2 cellular contexts compared by ENCODE assay signal in the genomic region with DNA sequence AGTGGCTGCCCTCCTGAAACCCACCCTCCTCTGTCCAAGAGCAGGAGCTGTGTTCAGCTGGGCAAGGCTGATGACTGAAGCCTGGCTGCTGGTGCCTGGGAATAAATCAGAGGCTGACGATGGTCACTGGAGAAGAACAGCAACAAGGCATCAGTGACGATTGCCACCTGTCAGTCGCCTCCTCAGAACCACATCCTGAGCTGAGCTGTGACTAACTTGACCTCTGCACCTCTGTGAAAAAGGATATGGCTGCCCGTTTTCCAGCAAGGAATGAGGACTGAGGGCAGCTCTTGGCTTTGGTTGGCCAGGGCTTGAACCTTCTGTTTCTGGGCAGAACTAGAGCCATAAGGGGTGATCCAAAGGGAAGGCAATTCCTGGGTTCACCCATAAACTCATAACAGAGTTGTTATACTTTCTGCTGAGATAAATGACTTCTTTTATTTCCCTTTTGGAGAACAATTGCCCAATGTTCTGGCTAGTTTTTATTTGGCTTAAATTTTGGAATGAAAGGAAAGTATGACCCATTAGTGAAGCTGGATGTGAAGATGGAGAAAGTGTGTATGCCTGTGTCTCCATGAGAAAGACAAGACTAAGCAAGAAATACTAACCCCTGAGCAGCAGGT.
TF ChIP-seq lines count a peak whose summit lies in the region.

No MANE protein-coding gene starts in this region.

TF ChIP-seq in liver, 16 proteins besides CTCF, POLR2A, EP300 and RAD21:
- TF ChIP-seq NR2F2 (IDR thresholded peaks at IDR 0.05) (peak; percentile 39), JUND (IDR thresholded peaks at IDR 0.05) (no peak)
TF ChIP-seq in liver: peak in this region for 1.

TF ChIP-seq in HepG2, 621 proteins besides CTCF, POLR2A, EP300 and RAD21:
- TF ChIP-seq, protein P1, sequence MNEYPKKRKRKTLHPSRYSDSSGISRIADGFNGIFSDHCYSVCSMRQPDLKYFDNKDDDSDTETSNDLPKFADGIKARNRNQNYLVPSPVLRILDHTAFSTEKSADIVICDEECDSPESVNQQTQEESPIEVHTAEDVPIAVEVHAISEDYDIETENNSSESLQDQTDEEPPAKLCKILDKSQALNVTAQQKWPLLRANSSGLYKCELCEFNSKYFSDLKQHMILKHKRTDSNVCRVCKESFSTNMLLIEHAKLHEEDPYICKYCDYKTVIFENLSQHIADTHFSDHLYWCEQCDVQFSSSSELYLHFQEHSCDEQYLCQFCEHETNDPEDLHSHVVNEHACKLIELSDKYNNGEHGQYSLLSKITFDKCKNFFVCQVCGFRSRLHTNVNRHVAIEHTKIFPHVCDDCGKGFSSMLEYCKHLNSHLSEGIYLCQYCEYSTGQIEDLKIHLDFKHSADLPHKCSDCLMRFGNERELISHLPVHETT (CRISPR knock-in tag; conservative IDR thresholded peaks at IDR 0.05) = no peak
- TF ChIP-seq, protein P2, sequence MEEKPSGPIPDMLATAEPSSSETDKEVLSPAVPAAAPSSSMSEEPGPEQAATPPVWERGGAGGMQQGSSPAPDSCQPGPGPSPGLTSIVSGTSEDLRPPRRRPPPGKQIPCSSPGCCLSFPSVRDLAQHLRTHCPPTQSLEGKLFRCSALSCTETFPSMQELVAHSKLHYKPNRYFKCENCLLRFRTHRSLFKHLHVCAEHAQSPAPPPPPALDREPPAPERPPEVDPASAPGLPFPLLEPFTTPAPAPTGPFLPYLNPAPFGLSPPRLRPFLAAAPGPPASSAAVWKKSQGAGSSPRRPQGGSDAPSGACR (CRISPR knock-in tag; IDR thresholded peaks at IDR 0.05) = no peak
- TF ChIP-seq ZNF572 (CRISPR knock-in tag; IDR thresholded peaks at IDR 0.05) (no peak), ZNF460 (CRISPR knock-in tag; IDR thresholded peaks at IDR 0.05; ENCODE audit: borderline replicate concordance) (no peak)
